ENCODE assay signal across 18 cellular contexts in genomic region chr9:71985070-71985956, GRCh38.
A peak's percentile ranks its signal among the peaks of the same experiment; 100 is the strongest.
DNase-seq lines count a peak whose midpoint lies in the region; ATAC-seq and TF ChIP-seq lines count a peak whose summit lies in the region.
"Had no signal": no experiment of that assay in that cellular context is flagged by ENCODE, and none has a peak within 500 bp of the region (broad histone marks: within the 10 kb centered on the region; RNA-seq: fewer than 3 reads in every experiment).

No MANE protein-coding gene starts in this region.

- H3K27ac ChIP-seq in Panc1 (ENCODE audit: low read length) = peak overlapping the region; percentile 87
- H3K27ac ChIP-seq: KMS-11, tibial nerve had no signal

- CTCF ChIA-PET in Panc1 (lab: Charles Lee) = interaction anchor here (1.1 kb wide), 1 partner anchor 40 kb away, joined by 4 read pairs; no protein-coding TSS in a partner anchor

- peak; percentile 48 for DNase-seq in HT-29 (ENCODE audit: low spot score)
- DNase-seq in Panc1 (ENCODE audit: low read depth, low spot score) = no peak
- DNase-seq in iPS DF 4.7 (ENCODE audit: extremely low read depth, low spot score) = peak; percentile 66
- DNase-seq in retinal pigment epithelial cell (ENCODE audit: low read depth) = no peak
- DNase-seq in glomerular visceral epithelial cell (ENCODE audit: extremely low spot score) = no peak
- no peak for DNase-seq in middle frontal gyrus (ENCODE audit: extremely low spot score, low spot score)
- no peak for DNase-seq in NCI-H69 (lab: John Stamatoyannopoulos, UW)
- DNase-seq: activated CD4-positive, alpha-beta T cell treated with anti-CD3 and anti-CD28 coated beads, Interleukin-2, amount 50 U/mL, for 4 hours; activated T-cell treated with anti-CD3 and anti-CD28 coated beads, Interleukin-2, amount 50 U/mL, for 4 hours; effector memory CD4-positive, alpha-beta T cell; GOT3; immature natural killer cell; NCI-H1417 treated with DMSO at 0.1 percent for 48 hours; NCI-H2227 treated with DMSO at 0.1 percent for 48 hours; nucleus accumbens had no signal

- no peaks in the 10 kb centered on the region for H3K27me3 ChIP-seq in Panc1 (ENCODE audit: control insufficient read depth, insufficient read depth, low read length)
- H3K27me3 ChIP-seq: tibial nerve had no signal

- POLR2A ChIA-PET in Panc1 (lab: Charles Lee) = interaction anchor here (0.6 kb wide), 1 partner anchor 76 kb away, joined by 6 read pairs; no protein-coding TSS in a partner anchor

- peaks cover 16% of the 10 kb centered on the region for H3K4me1 ChIP-seq in Panc1 (ENCODE audit: control insufficient read depth, insufficient read depth, low read length)
- H3K4me1 ChIP-seq: tibial nerve had no signal

- H3K36me3 ChIP-seq in Panc1 (ENCODE audit: control insufficient read depth, insufficient read depth, low read length) = no peaks in the 10 kb centered on the region

- intact Hi-C loops in Panc1 (cut with micrococcal nuclease; ENCODE audit: unreplicated experiment) = no loop called here

- in situ Hi-C loops in Panc1 (cut with HindIII; ENCODE audit: low pct_unique_long_range_greater_than_20kb, low sequenced_read_pairs) = no loop called here

- no peaks in the 10 kb centered on the region for H3K9me3 ChIP-seq in Panc1 (ENCODE audit: control insufficient read depth, insufficient read depth, low read depth, low read length)
- H3K9me3 ChIP-seq: tibial nerve had no signal

- no TSS peak for BruUV-seq in Panc1 (replicated peaks; lab: Mats Ljungman, UMichigan)

- ATAC-seq in Panc1 (no peak), HG03571 (IDR thresholded peaks at IDR 0.05; ENCODE audit: unreplicated experiment) (no peak)
- ATAC-seq: activated T-cell treated with anti-CD3 and anti-CD28 coated beads, Interleukin-2, amount 50 U/mL, for 4 hours had no signal

- TF ChIP-seq CTCF in Panc1 (IDR thresholded peaks at IDR 0.05) = peak; percentile 38
- peak; percentile 22 for TF ChIP-seq CTCF in retinal pigment epithelial cell (conservative IDR thresholded peaks at IDR 0.05; ENCODE audit: low read depth, low read length)

- H3K4me3 ChIP-seq in Panc1 (ENCODE audit: low read depth in 2 of 2, low read length in 2 of 2) = no peak overlapping the region
- H3K4me3 ChIP-seq in retinal pigment epithelial cell (ENCODE audit: low read length) = no peak overlapping the region
- H3K4me3 ChIP-seq: tibial nerve had no signal

Comparison
In these comparisons a context has a peak if more than half of its experiments do, and no peak if none do; other contexts are left out.
1. DNase-seq: peak in HT-29 (single experiment) and iPS DF 4.7 (single experiment); none in Panc1 (single experiment), retinal pigment epithelial cell (single experiment), glomerular visceral epithelial cell (single experiment), middle frontal gyrus (single experiment) and NCI-H69 (single experiment).